Comparison of ENCODE assay signal across 8 cellular contexts in genomic region chr6:35731736-35732532, GRCh38. TPM values are rescaled to one million over a fixed set of nuclear protein-coding genes. Genes with fewer than 3 reads are reported as not detected.
DNase-seq lines count a peak whose midpoint lies in the region; ATAC-seq and TF ChIP-seq lines count a peak whose summit lies in the region.

No MANE protein-coding gene starts in this region.

- H3K4me3 ChIP-seq in HUES48 (ENCODE audit: low read depth, low read length): peak overlapping the region; percentile 79

- H3K27me3 Mint-ChIP-seq in activated T-helper 2 cell treated with anti-CD3 and anti-CD28 coated beads, Interferon-gamma antibody, Interleukin-2, Interleukin-4, amounts not matched to agents 10 μg/mL and 5 μg/mL and 100 μg/mL, durations not matched to agents 14 hours and 24 hours and 36 hours (ENCODE audit: low read depth): no peaks in the 10 kb centered on the region
- peaks cover 0 to 8% of the 10 kb centered on the region in 2 donors for H3K27me3 Mint-ChIP-seq in natural killer cell treated with Interleukin-12 subunit alpha and Interleukin-12 subunit beta and Interleukin-15 and Interleukin-18, amount 100 ng/mL, for 72 hours

- peaks cover 40% of the 10 kb centered on the region for H3K4me1 ChIP-seq in HUES48 (ENCODE audit: control insufficient read depth, insufficient read depth, low read length)

- DNase-seq in D341Med (ENCODE audit: low spot score): peak; percentile 85
- peak; percentile 91 for DNase-seq in GM20000 (ENCODE audit: low spot score)
- peak; percentile 88 for DNase-seq in RKO (ENCODE audit: low spot score)
- peak; percentile 94 for DNase-seq in activated T-helper 2 cell treated with anti-CD3 and anti-CD28 coated beads, Interferon-gamma antibody, Interleukin-2, Interleukin-4, amounts not matched to agents 10 μg/mL and 5 μg/mL and 100 μg/mL, durations not matched to agents 14 hours and 24 hours and 36 hours (ENCODE audit: low spot score)
- peak; percentile 76 for DNase-seq in fibroblast of peridontal ligament (ENCODE audit: extremely low read depth)
- DNase-seq in natural killer cell treated with Interleukin-12 subunit alpha and Interleukin-12 subunit beta and Interleukin-15 and Interleukin-18, amount 100 ng/mL, for 72 hours (ENCODE audit: low spot score): peak; percentile 93
- DNase-seq in stimulated activated naive CD4-positive, alpha-beta T cell (lab: John Stamatoyannopoulos, UW): peak; percentile 86 to 98 (median 91)

- H3K36me3 ChIP-seq in HUES48 (ENCODE audit: control insufficient read depth, insufficient read depth, low read length): no peaks in the 10 kb centered on the region

- H3K9me3 ChIP-seq in HUES48 (ENCODE audit: control insufficient read depth, insufficient read depth, low read length): no peaks in the 10 kb centered on the region

- H3K4me1 Mint-ChIP-seq in activated T-helper 2 cell treated with anti-CD3 and anti-CD28 coated beads, Interferon-gamma antibody, Interleukin-2, Interleukin-4, amounts not matched to agents 10 μg/mL and 5 μg/mL and 100 μg/mL, durations not matched to agents 14 hours and 24 hours and 36 hours (ENCODE audit: low read depth): peaks cover 55% of the 10 kb centered on the region
- peaks cover 35 to 47% of the 10 kb centered on the region in 2 donors for H3K4me1 Mint-ChIP-seq in natural killer cell treated with Interleukin-12 subunit alpha and Interleukin-12 subunit beta and Interleukin-15 and Interleukin-18, amount 100 ng/mL, for 72 hours (ENCODE audit: low read depth in 2 of 2)

- H3K9me3 Mint-ChIP-seq in activated T-helper 2 cell treated with anti-CD3 and anti-CD28 coated beads, Interferon-gamma antibody, Interleukin-2, Interleukin-4, amounts not matched to agents 10 μg/mL and 5 μg/mL and 100 μg/mL, durations not matched to agents 14 hours and 24 hours and 36 hours: no peaks in the 10 kb centered on the region
- H3K9me3 Mint-ChIP-seq in natural killer cell treated with Interleukin-12 subunit alpha and Interleukin-12 subunit beta and Interleukin-15 and Interleukin-18, amount 100 ng/mL, for 72 hours: no peaks in the 10 kb centered on the region

- peaks cover 24% of the 10 kb centered on the region for H3K27me3 ChIP-seq in HUES48 (ENCODE audit: control insufficient read depth, insufficient read depth, low read length)

- intact Hi-C loops in activated T-helper 2 cell treated with anti-CD3 and anti-CD28 coated beads, Interferon-gamma antibody, Interleukin-2, Interleukin-4, amounts not matched to agents 10 μg/mL and 5 μg/mL and 100 μg/mL, durations not matched to agents 14 hours and 24 hours and 36 hours (cut with micrococcal nuclease): loop anchor here (1.0 to 5.0 kb wide), 3 partner anchors 13 to 430 kb away; no protein-coding TSS in a partner anchor

- no peaks in the 10 kb centered on the region for H3K36me3 Mint-ChIP-seq in activated T-helper 2 cell treated with anti-CD3 and anti-CD28 coated beads, Interferon-gamma antibody, Interleukin-2, Interleukin-4, amounts not matched to agents 10 μg/mL and 5 μg/mL and 100 μg/mL, durations not matched to agents 14 hours and 24 hours and 36 hours (ENCODE audit: low read depth)
- no peaks in the 10 kb centered on the region for H3K36me3 Mint-ChIP-seq in natural killer cell treated with Interleukin-12 subunit alpha and Interleukin-12 subunit beta and Interleukin-15 and Interleukin-18, amount 100 ng/mL, for 72 hours

- peak overlapping the region; percentile 98 for H3K27ac ChIP-seq in HUES48 (ENCODE audit: low read depth, low read length)

- peak overlapping the region; percentile 82 for H3K4me3 Mint-ChIP-seq in activated T-helper 2 cell treated with anti-CD3 and anti-CD28 coated beads, Interferon-gamma antibody, Interleukin-2, Interleukin-4, amounts not matched to agents 10 μg/mL and 5 μg/mL and 100 μg/mL, durations not matched to agents 14 hours and 24 hours and 36 hours (ENCODE audit: low read depth)
- H3K4me3 Mint-ChIP-seq in natural killer cell treated with Interleukin-12 subunit alpha and Interleukin-12 subunit beta and Interleukin-15 and Interleukin-18, amount 100 ng/mL, for 72 hours: peak overlapping the region; percentile 73

- H3K9ac ChIP-seq in HUES48 (ENCODE audit: low read depth, low read length): peak overlapping the region; percentile 69

- TF ChIP-seq CTCF in GM20000 (IDR thresholded peaks at IDR 0.05; ENCODE audit: extremely low read depth, missing control alignments): no peak

- ATAC-seq in natural killer cell treated with Interleukin-12 subunit alpha and Interleukin-12 subunit beta and Interleukin-15 and Interleukin-18, amount 100 ng/mL, for 72 hours: peak; percentile 82

- H3K27ac Mint-ChIP-seq in activated T-helper 2 cell treated with anti-CD3 and anti-CD28 coated beads, Interferon-gamma antibody, Interleukin-2, Interleukin-4, amounts not matched to agents 10 μg/mL and 5 μg/mL and 100 μg/mL, durations not matched to agents 14 hours and 24 hours and 36 hours: peak overlapping the region; percentile 86
- H3K27ac Mint-ChIP-seq in natural killer cell treated with Interleukin-12 subunit alpha and Interleukin-12 subunit beta and Interleukin-15 and Interleukin-18, amount 100 ng/mL, for 72 hours: peak overlapping the region in 1 of 2 donors; percentile 46

RNA-seq across cellular contexts. Expression of gene ARMC12, which starts 4.9 kb away (rescaled TPM):
- total RNA-seq in activated T-helper 2 cell treated with anti-CD3 and anti-CD28 coated beads, Interferon-gamma antibody, Interleukin-2, Interleukin-4, amounts not matched to agents 10 μg/mL and 5 μg/mL and 100 μg/mL, durations not matched to agents 14 hours and 24 hours and 36 hours: 0.89 and 0.97 TPM in 2 replicates
- not detected for total RNA-seq in natural killer cell treated with Interleukin-12 subunit alpha and Interleukin-12 subunit beta and Interleukin-15 and Interleukin-18, amount 100 ng/mL, for 72 hours

RNA-seq across cellular contexts. Expression of gene FKBP5, which starts 43.2 kb away (rescaled TPM):
- 88.1 and 90.9 TPM in 2 replicates for total RNA-seq in activated T-helper 2 cell treated with anti-CD3 and anti-CD28 coated beads, Interferon-gamma antibody, Interleukin-2, Interleukin-4, amounts not matched to agents 10 μg/mL and 5 μg/mL and 100 μg/mL, durations not matched to agents 14 hours and 24 hours and 36 hours
- 10 to 100 TPM; 14.1 to 32.5 TPM for total RNA-seq in natural killer cell treated with Interleukin-12 subunit alpha and Interleukin-12 subunit beta and Interleukin-15 and Interleukin-18, amount 100 ng/mL, for 72 hours

RNA-seq across cellular contexts. Expression of gene CLPSL2, which starts 44.5 kb away (rescaled TPM):
- total RNA-seq in activated T-helper 2 cell treated with anti-CD3 and anti-CD28 coated beads, Interferon-gamma antibody, Interleukin-2, Interleukin-4, amounts not matched to agents 10 μg/mL and 5 μg/mL and 100 μg/mL, durations not matched to agents 14 hours and 24 hours and 36 hours: not detected in 2 replicates
- not detected for total RNA-seq in natural killer cell treated with Interleukin-12 subunit alpha and Interleukin-12 subunit beta and Interleukin-15 and Interleukin-18, amount 100 ng/mL, for 72 hours

RNA-seq across cellular contexts. Expression of gene CLPSL1, which starts 48.9 kb away (rescaled TPM):
- total RNA-seq in activated T-helper 2 cell treated with anti-CD3 and anti-CD28 coated beads, Interferon-gamma antibody, Interleukin-2, Interleukin-4, amounts not matched to agents 10 μg/mL and 5 μg/mL and 100 μg/mL, durations not matched to agents 14 hours and 24 hours and 36 hours: not detected in 2 replicates
- not detected for total RNA-seq in natural killer cell treated with Interleukin-12 subunit alpha and Interleukin-12 subunit beta and Interleukin-15 and Interleukin-18, amount 100 ng/mL, for 72 hours

Comparison
In these comparisons a context has a peak if more than half of its experiments do, and no peak if none do; other contexts are left out.
1. Peak in every context shown above with its lines: DNase-seq, ATAC-seq, H3K4me3 ChIP-seq and H3K27ac ChIP-seq.